ENCODE assay signal across 8 cellular contexts in the genomic region with DNA sequence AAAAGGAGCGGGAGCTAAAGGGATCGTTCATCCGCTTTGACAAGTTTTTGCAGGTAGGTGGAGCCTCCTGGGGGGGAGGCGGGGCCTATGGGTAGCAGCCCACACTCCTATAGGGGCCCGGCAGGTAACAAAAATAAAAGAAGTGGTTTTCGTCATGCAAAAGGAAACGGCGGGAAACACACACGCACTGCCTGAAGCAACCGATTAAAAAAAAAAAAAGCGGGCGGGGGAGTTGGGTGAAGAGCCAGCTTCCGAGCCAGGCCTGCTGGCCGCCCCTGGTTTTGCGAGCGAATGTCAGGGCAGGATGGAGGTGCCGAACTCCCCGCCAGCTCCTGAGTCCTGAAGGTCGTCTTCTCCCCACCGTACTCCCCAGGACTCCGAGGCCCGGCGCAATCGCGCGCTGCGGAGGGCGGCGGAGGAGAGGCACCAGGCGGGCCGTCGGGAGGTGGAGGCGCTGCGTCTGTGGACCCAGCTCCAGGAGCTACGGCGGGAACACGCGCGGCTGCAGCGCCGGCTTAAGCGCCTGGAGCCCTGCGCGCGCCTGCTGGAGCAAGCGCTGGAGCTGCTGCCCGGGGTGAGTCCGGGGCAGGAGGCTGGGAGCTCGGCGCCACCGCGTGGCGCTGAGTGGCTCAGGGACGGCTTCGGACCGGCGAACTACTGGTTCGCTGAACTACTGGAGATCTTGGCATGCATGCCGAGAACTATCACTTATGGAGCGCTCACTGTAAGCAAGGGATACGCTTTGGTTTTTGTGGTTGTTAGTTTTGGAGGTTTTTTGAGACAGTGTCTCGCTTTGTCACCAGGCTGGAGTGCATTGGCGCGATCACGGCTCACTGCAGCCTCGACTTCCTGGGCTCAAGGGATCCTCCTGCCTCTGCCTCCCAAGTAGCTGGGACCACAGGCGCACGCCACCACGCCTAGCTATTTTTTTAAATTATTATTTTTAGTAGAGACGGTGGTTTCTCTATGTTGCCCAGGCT. TPM values are rescaled to one million over a fixed set of nuclear protein-coding genes. Genes with fewer than 3 reads are reported as not detected.
A peak's percentile ranks its signal among the peaks of the same experiment; 100 is the strongest.
DNase-seq lines count a peak whose midpoint lies in the region; ATAC-seq and TF ChIP-seq lines count a peak whose summit lies in the region.

No MANE protein-coding gene starts in this region.

- peak; percentile 73 for TF ChIP-seq RAD21 in neural cell (conservative IDR thresholded peaks at IDR 0.05)

- peak overlapping the region; percentile 27 for H3K4me2 ChIP-seq in neural cell (ENCODE audit: low read length)

- H2AFZ ChIP-seq in neural cell (ENCODE audit: low read depth, low read length): no peak overlapping the region

- no peaks in the 10 kb centered on the region for H4K20me1 ChIP-seq in neural cell (ENCODE audit: insufficient read depth)

- no peak overlapping the region for H3K27ac ChIP-seq in neural cell (ENCODE audit: low read length)
- H3K27ac ChIP-seq in suprapubic skin: peak overlapping the region; percentile 21

- TF ChIP-seq EP300 in neural cell (conservative IDR thresholded peaks at IDR 0.05; ENCODE audit: poor library complexity, severe bottlenecking): no peak
- no peak for TF ChIP-seq EP300 in suprapubic skin (IDR thresholded peaks at IDR 0.05)

- no peak for TF ChIP-seq POLR2A in suprapubic skin (IDR thresholded peaks at IDR 0.05)

- no peaks in the 10 kb centered on the region for H3K79me2 ChIP-seq in neural cell (replicated peaks; ENCODE audit: insufficient read depth, low read length)

- peaks cover 33% of the 10 kb centered on the region for H3K4me1 ChIP-seq in suprapubic skin

- H3K9ac ChIP-seq in neural cell (ENCODE audit: low read length): peak overlapping the region; percentile 32

- H3K36me3 ChIP-seq in neural cell (ENCODE audit: insufficient read depth, low read length) (no peaks in the 10 kb centered on the region), suprapubic skin (peaks cover 8% of the 10 kb centered on the region)

- 7% methylated on average over 63 of the region's 70 CpGs for WGBS in suprapubic skin

- in situ Hi-C loops in KBM-7 (cut with MboI; ENCODE audit: low pct_unique_long_range_greater_than_20kb, low sequenced_read_pairs): no loop called here

- peak; percentile 67 for TF ChIP-seq CTCF in neural cell (IDR thresholded peaks at IDR 0.05; ENCODE audit: poor library complexity, severe bottlenecking)
- TF ChIP-seq CTCF in suprapubic skin (IDR thresholded peaks at IDR 0.05): peak in 1 of 2 donors; percentile 34

- H3K27me3 ChIP-seq in neural cell (ENCODE audit: insufficient read depth, low read depth, low read length) (peaks cover 41% of the 10 kb centered on the region), suprapubic skin (peaks cover 33% of the 10 kb centered on the region)

- no peaks in the 10 kb centered on the region for H3F3A ChIP-seq in neural cell (ENCODE audit: insufficient read depth, low read length, poor library complexity, severe bottlenecking)

- H3K9me2 ChIP-seq in neural cell (ENCODE audit: insufficient read depth, low read length): no peaks in the 10 kb centered on the region

- H3K4me3 ChIP-seq in neural cell (ENCODE audit: low read length) (peak overlapping the region; percentile 68), suprapubic skin (peak overlapping the region; percentile 42)

- DNase-seq in AG08395 (ENCODE audit: low spot score): peak; percentile 88
- DNase-seq in KBM-7: peak; percentile 92
- peak; percentile 42 for DNase-seq in RKO (ENCODE audit: low spot score)
- peak; percentile 20 for DNase-seq in activated T-helper 9 cell treated with anti-CD3 and anti-CD28 coated beads, Interleukin-2, amount 50 U/mL, for 16 hours (ENCODE audit: low read depth)
- peak; percentile 35 for DNase-seq in fibroblast of the conjunctiva (ENCODE audit: low read depth)
- DNase-seq in suprapubic skin (ENCODE audit: low spot score in 2 of 2): peak in 1 of 2 donors; percentile 66

- peak; percentile 63 for ATAC-seq in GM18868 (IDR thresholded peaks at IDR 0.05; ENCODE audit: unreplicated experiment)

- no peaks in the 10 kb centered on the region for H3K9me3 ChIP-seq in neural cell (ENCODE audit: low read length)
- no peaks in the 10 kb centered on the region for H3K9me3 ChIP-seq in suprapubic skin

TF ChIP-seq in neural cell, 6 proteins besides CTCF, POLR2A, EP300 and RAD21:
- peak; percentile 77 for TF ChIP-seq SMC3 (conservative IDR thresholded peaks at IDR 0.05; ENCODE audit: poor library complexity)
- peak; percentile 7 for TF ChIP-seq POLR2AphosphoS5 (IDR thresholded peaks at IDR 0.05)
- peak; percentile 34 for TF ChIP-seq MXI1 (conservative IDR thresholded peaks at IDR 0.05; ENCODE audit: poor library complexity, severe bottlenecking)
- TF ChIP-seq, protein P1, sequence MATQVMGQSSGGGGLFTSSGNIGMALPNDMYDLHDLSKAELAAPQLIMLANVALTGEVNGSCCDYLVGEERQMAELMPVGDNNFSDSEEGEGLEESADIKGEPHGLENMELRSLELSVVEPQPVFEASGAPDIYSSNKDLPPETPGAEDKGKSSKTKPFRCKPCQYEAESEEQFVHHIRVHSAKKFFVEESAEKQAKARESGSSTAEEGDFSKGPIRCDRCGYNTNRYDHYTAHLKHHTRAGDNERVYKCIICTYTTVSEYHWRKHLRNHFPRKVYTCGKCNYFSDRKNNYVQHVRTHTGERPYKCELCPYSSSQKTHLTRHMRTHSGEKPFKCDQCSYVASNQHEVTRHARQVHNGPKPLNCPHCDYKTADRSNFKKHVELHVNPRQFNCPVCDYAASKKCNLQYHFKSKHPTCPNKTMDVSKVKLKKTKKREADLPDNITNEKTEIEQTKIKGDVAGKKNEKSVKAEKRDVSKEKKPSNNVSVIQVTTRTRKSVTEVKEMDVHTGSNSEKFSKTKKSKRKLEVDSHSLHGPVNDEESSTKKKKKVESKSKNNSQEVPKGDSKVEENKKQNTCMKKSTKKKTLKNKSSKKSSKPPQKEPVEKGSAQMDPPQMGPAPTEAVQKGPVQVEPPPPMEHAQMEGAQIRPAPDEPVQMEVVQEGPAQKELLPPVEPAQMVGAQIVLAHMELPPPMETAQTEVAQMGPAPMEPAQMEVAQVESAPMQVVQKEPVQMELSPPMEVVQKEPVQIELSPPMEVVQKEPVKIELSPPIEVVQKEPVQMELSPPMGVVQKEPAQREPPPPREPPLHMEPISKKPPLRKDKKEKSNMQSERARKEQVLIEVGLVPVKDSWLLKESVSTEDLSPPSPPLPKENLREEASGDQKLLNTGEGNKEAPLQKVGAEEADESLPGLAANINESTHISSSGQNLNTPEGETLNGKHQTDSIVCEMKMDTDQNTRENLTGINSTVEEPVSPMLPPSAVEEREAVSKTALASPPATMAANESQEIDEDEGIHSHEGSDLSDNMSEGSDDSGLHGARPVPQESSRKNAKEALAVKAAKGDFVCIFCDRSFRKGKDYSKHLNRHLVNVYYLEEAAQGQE (IDR thresholded peaks at IDR 0.05; ENCODE audit: borderline replicate concordance): no peak
- TF ChIP-seq TAF1 (IDR thresholded peaks at IDR 0.05; ENCODE audit: low read depth): no peak
- no peak for TF ChIP-seq EZH2 (IDR thresholded peaks at IDR 0.05; ENCODE audit: borderline replicate concordance, insufficient read depth, low read length, poor library complexity, severe bottlenecking)
TF ChIP-seq in neural cell: peak in this region for 3.

RNA-seq across cellular contexts. Expression of gene CFAP73, which starts 3.6 kb away (rescaled TPM):
- polyA plus RNA-seq in neural cell: not detected in 2 replicates
- polyA minus RNA-seq in neural cell: not detected in 2 replicates
- total RNA-seq in suprapubic skin: 1 to 10 TPM; 1.0 to 2.6 (median 2.0) TPM

RNA-seq across cellular contexts. Expression of gene RASAL1, which starts 17.6 kb away (rescaled TPM):
- 0.14 and 0.15 TPM in 2 replicates for polyA plus RNA-seq in neural cell
- not detected in 2 replicates for polyA minus RNA-seq in neural cell
- 10 to 100 TPM; 19.8 to 39.0 (median 32.5) TPM for total RNA-seq in suprapubic skin

RNA-seq across cellular contexts. Expression of gene DDX54, which starts 32.2 kb away (rescaled TPM):
- polyA plus RNA-seq in neural cell: 52.2 and 63.3 TPM in 2 replicates
- polyA minus RNA-seq in neural cell: 26.1 and 28.0 TPM in 2 replicates
- total RNA-seq in suprapubic skin: 10 to 100 TPM; 53.9 to 71.8 (median 63.9) TPM

RNA-seq across cellular contexts. Expression of gene RITA1, which starts 32.4 kb away (rescaled TPM):
- 22.8 and 23.3 TPM in 2 replicates for polyA plus RNA-seq in neural cell
- 21.4 and 23.9 TPM in 2 replicates for polyA minus RNA-seq in neural cell
- 10 to 100 TPM; 14.7 to 21.7 (median 16.9) TPM for total RNA-seq in suprapubic skin
